In the genomic region with DNA sequence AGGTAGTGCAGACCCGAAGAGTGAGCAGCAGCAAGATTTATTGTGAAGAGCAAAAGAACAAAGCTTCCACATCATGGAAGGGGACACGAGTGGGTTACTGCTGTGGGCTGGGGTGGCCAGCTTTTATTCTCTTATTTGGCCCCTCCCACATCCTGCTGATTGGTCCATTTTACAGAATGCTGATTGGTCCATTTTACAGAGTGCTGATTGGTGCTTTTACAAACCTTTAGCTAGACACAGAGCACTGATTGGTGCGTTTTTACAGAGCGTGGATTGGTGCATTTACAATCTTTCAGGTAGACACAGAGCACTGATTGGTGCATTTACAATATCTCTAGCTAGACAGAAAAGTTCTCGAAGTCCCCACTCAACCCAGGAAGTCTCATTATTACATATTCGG, we compare ENCODE assay signal across 2 cellular contexts. TPM values are rescaled to one million over a fixed set of nuclear protein-coding genes. Genes with fewer than 3 reads are reported as not detected.
"Had no signal": no experiment of that assay in that cellular context is flagged by ENCODE, and none has a peak within 500 bp of the region (broad histone marks: within the 10 kb centered on the region; RNA-seq: fewer than 3 reads in every experiment).

No MANE protein-coding gene starts in this region.

RNA-seq across cellular contexts. Expression of gene GZMA, which starts 11.4 kb away (rescaled TPM):
- total RNA-seq: activated B cell treated with CpG ODN at 0.5 μM for 24 hours, WTC11 had no signal
